In genomic region chr3:43338295-43338694, GRCh38 we compare ENCODE assay signal across 17 cellular contexts. TPM values are rescaled to one million over a fixed set of nuclear protein-coding genes. Genes with fewer than 3 reads are reported as not detected.
DNase-seq lines count a peak whose midpoint lies in the region; FAIRE-seq and TF ChIP-seq lines count a peak whose summit lies in the region.
"Had no signal": no experiment of that assay in that cellular context is flagged by ENCODE, and none has a peak within 500 bp of the region (broad histone marks: within the 10 kb centered on the region; RNA-seq: fewer than 3 reads in every experiment).

No MANE protein-coding gene starts in this region.

- no peak overlapping the region for H2AFZ ChIP-seq in astrocyte (ENCODE audit: low read depth, low read length)

- peaks cover 7% of the 10 kb centered on the region for H4K20me1 ChIP-seq in astrocyte (ENCODE audit: insufficient read depth, low read length)

- peaks cover 80% of the 10 kb centered on the region in 2 donors for H3K36me3 Mint-ChIP-seq in CD4-positive, alpha-beta memory T cell
- H3K36me3 Mint-ChIP-seq in astrocyte (ENCODE audit: low read depth, unreplicated experiment) = peaks cover 35% of the 10 kb centered on the region
- peaks cover 62 to 77% (median 63%) of the 10 kb centered on the region in 3 donors for H3K36me3 Mint-ChIP-seq in immature natural killer cell

- DNase-seq in CD4-positive, alpha-beta memory T cell = no peak
- DNase-seq in LHCN-M2 (ENCODE audit: low read depth) = peak; percentile 40
- DNase-seq in astrocyte (ENCODE audit: low read depth) = peak; percentile 9
- no peak for DNase-seq in immature natural killer cell
- no peak for DNase-seq in stimulated activated CD4-positive, alpha-beta T cell treated with anti-CD3 and anti-CD28 coated beads, Interleukin-4, amount 100 ng/mL, for 1 hour
- no peak for DNase-seq in epidermal melanocyte (ENCODE audit: insufficient read length, low spot score)
- DNase-seq in germinal center (ENCODE audit: low spot score) = no peak
- DNase-seq: activated CD4-positive, alpha-beta T cell treated with anti-CD3 and anti-CD28 coated beads for 36 hours; activated naive CD8-positive, alpha-beta T cell treated with anti-CD3 and anti-CD28 coated beads, Interleukin-2, amount 10 ng/mL, durations not matched to agents 7 days and 5 days; caudate nucleus; head of caudate nucleus; NCI-H1694; NK-92 treated with Interleukin-12 subunit alpha and Interleukin-12 subunit beta, amount 100 ng/mL, for 24 hours; stimulated activated naive CD4-positive, alpha-beta T cell treated with Interleukin-2 at 50 U/mL for 16 hours; tibial artery had no signal

- H3K27me3 ChIP-seq in CD4-positive, alpha-beta memory T cell (ENCODE audit: insufficient read depth, low read length) = no peaks in the 10 kb centered on the region
- H3K27me3 ChIP-seq in astrocyte (ENCODE audit: insufficient read depth, low read length) = no peaks in the 10 kb centered on the region
- H3K27me3 ChIP-seq: tibial artery had no signal

- no peak overlapping the region for H3K9ac ChIP-seq in astrocyte (ENCODE audit: low read length)

- H3K9me3 Mint-ChIP-seq in CD4-positive, alpha-beta memory T cell = peaks cover 0 to 46% (median 30%) of the 10 kb centered on the region in 8 donors
- H3K9me3 Mint-ChIP-seq in astrocyte (ENCODE audit: unreplicated experiment) (peaks cover 23% of the 10 kb centered on the region), immature natural killer cell (peaks cover 5 to 34% (median 26%) of the 10 kb centered on the region in 6 donors)

- POLR2A ChIA-PET in CD4-positive, alpha-beta memory T cell (lab: Charles Lee; ENCODE audit: partially characterized antibody) = interaction anchor here (1.2 to 5.3 kb wide), 4 partner anchors 9 to 176 kb away, joined by 4 to 36 read pairs (median 7); no protein-coding TSS in a partner anchor

- TF ChIP-seq CTCF in astrocyte (IDR thresholded peaks at IDR 0.05; ENCODE audit: insufficient read depth, low read depth, low read length) = no peak

- intact Hi-C loops in CD4-positive, alpha-beta memory T cell (cut with micrococcal nuclease) = no loop called here

- no peak for FAIRE-seq in astrocyte (lab: Jason Lieb, UNC)
- FAIRE-seq: H1 had no signal

- no peak overlapping the region for H3K4me3 ChIP-seq in CD4-positive, alpha-beta memory T cell (ENCODE audit: low read length in 2 of 2)
- H3K4me3 ChIP-seq in astrocyte (ENCODE audit: insufficient read depth, low read depth, low read length) = no peak overlapping the region
- H3K4me3 ChIP-seq: tibial artery had no signal

- H3K27ac ChIP-seq in CD4-positive, alpha-beta memory T cell (ENCODE audit: low read depth, low read length) = no peak overlapping the region
- H3K27ac ChIP-seq in astrocyte (ENCODE audit: low read depth, low read length) = no peak overlapping the region
- H3K27ac ChIP-seq: tibial artery had no signal

- peaks cover 6 to 24% of the 10 kb centered on the region in 2 donors for H3K9me3 ChIP-seq in CD4-positive, alpha-beta memory T cell (ENCODE audit: control insufficient read depth in 1 of 2, low read length in 2 of 2)
- H3K9me3 ChIP-seq in astrocyte (ENCODE audit: insufficient read depth, low read depth, low read length) = peaks cover 9% of the 10 kb centered on the region

- H3K4me1 ChIP-seq in CD4-positive, alpha-beta memory T cell (ENCODE audit: insufficient read depth, low read length) = peaks cover 19% of the 10 kb centered on the region
- H3K4me1 ChIP-seq in astrocyte (ENCODE audit: insufficient read depth, low read length) = no peaks in the 10 kb centered on the region
- H3K4me1 ChIP-seq: tibial artery had no signal

- peaks cover 10 to 28% (median 16%) of the 10 kb centered on the region in 4 donors for H3K4me1 Mint-ChIP-seq in CD4-positive, alpha-beta memory T cell
- H3K4me1 Mint-ChIP-seq in astrocyte (ENCODE audit: low read depth, unreplicated experiment) (no peaks in the 10 kb centered on the region), immature natural killer cell (peaks cover 27 to 44% of the 10 kb centered on the region in 2 donors)
- H3K4me1 Mint-ChIP-seq: B cell had no signal

- H3K4me3 Mint-ChIP-seq in CD4-positive, alpha-beta memory T cell = no peak overlapping the region
- H3K4me3 Mint-ChIP-seq in astrocyte (ENCODE audit: unreplicated experiment) = no peak overlapping the region
- H3K4me3 Mint-ChIP-seq in immature natural killer cell = no peak overlapping the region
- H3K4me3 Mint-ChIP-seq: activated CD4-positive, alpha-beta T cell treated with anti-CD3 and anti-CD28 coated beads for 36 hours; activated naive CD8-positive, alpha-beta T cell treated with anti-CD3 and anti-CD28 coated beads, Interleukin-2, amount 10 ng/mL, durations not matched to agents 7 days and 5 days; B cell had no signal

- CTCF ChIA-PET in CD4-positive, alpha-beta memory T cell (lab: Charles Lee; ENCODE audit: partially characterized antibody) = interaction anchor here (0.7 to 2.0 kb wide), 4 partner anchors 9 to 167 kb away, joined by 3 to 6 read pairs (median 4); partner anchors contain the start of gene SNRK

- no peaks in the 10 kb centered on the region for H3K79me2 ChIP-seq in astrocyte (ENCODE audit: insufficient read depth, low read length)

- H3K27ac Mint-ChIP-seq in CD4-positive, alpha-beta memory T cell = peak overlapping the region in 5 of 7 donors; percentile 12 to 88 (median 64)
- H3K27ac Mint-ChIP-seq in astrocyte (ENCODE audit: unreplicated experiment) = no peak overlapping the region
- peak overlapping the region in 4 of 6 donors; percentile 34 to 62 (median 40) for H3K27ac Mint-ChIP-seq in immature natural killer cell
- H3K27ac Mint-ChIP-seq: activated CD4-positive, alpha-beta T cell treated with anti-CD3 and anti-CD28 coated beads for 36 hours; activated naive CD8-positive, alpha-beta T cell treated with anti-CD3 and anti-CD28 coated beads, Interleukin-2, amount 10 ng/mL, durations not matched to agents 7 days and 5 days; B cell had no signal

- H3K36me3 ChIP-seq in CD4-positive, alpha-beta memory T cell (ENCODE audit: insufficient read depth, low read length) = peaks cover 66% of the 10 kb centered on the region
- H3K36me3 ChIP-seq in astrocyte (ENCODE audit: insufficient read depth, low read length) = peaks cover 16% of the 10 kb centered on the region

- no peak overlapping the region for H3K4me2 ChIP-seq in astrocyte (ENCODE audit: low read length)

- H3K27me3 Mint-ChIP-seq in CD4-positive, alpha-beta memory T cell = no peaks in the 10 kb centered on the region
- H3K27me3 Mint-ChIP-seq in astrocyte (ENCODE audit: low read depth, unreplicated experiment) (no peaks in the 10 kb centered on the region), immature natural killer cell (ENCODE audit: low read depth in 3 of 3) (peaks cover 0 to 6% (median 3%) of the 10 kb centered on the region in 3 donors)
- H3K27me3 Mint-ChIP-seq: activated CD4-positive, alpha-beta T cell treated with anti-CD3 and anti-CD28 coated beads for 36 hours; activated naive CD8-positive, alpha-beta T cell treated with anti-CD3 and anti-CD28 coated beads, Interleukin-2, amount 10 ng/mL, durations not matched to agents 7 days and 5 days; B cell had no signal

RNA-seq across cellular contexts. Expression of gene SNRK, which starts 52.0 kb away (rescaled TPM):
- total RNA-seq in CD4-positive, alpha-beta memory T cell = 100 to 1,000 TPM; 104 to 108 TPM
- 10 to 100 TPM; 39.8 to 50.5 TPM for polyA plus RNA-seq in CD4-positive, alpha-beta memory T cell
- 10.6 and 12.5 TPM in 2 replicates for total RNA-seq in LHCN-M2 (2014; rRNA removed)
- 3.4 TPM for polyA plus RNA-seq in LHCN-M2 (2012)
- 12.8 and 13.3 TPM in 2 replicates for total RNA-seq in astrocyte
- 10 to 100 TPM; 34.3 to 68.6 (median 38.4) TPM for polyA plus RNA-seq in immature natural killer cell

Comparison
In these comparisons a context has a peak if more than half of its experiments do, and no peak if none do; other contexts are left out.
1. DNase-seq: peak in LHCN-M2 (single experiment) and astrocyte (single experiment); none in CD4-positive, alpha-beta memory T cell (0 of 5), immature natural killer cell (0 of 3), stimulated activated CD4-positive, alpha-beta T cell treated with anti-CD3 and anti-CD28 coated beads, Interleukin-4, amount 100 ng/mL, for 1 hour (single experiment), epidermal melanocyte (single experiment) and germinal center (single experiment).